ENCODE assay signal across 1 cellular context in genomic region chr5:150777685-150778084, GRCh38.
TF ChIP-seq lines count a peak whose summit lies in the region.

No MANE protein-coding gene starts in this region.

TF ChIP-seq in IMR-90, 13 proteins besides CTCF, POLR2A, EP300 and RAD21:
- TF ChIP-seq CHD1 (IDR thresholded peaks at IDR 0.05; ENCODE audit: low read depth, low read length) (no peak), CEBPB (IDR thresholded peaks at IDR 0.05; ENCODE audit: low read depth, low read length) (no peak), MXI1 (IDR thresholded peaks at IDR 0.05; ENCODE audit: borderline replicate concordance, low read depth, low read length) (no peak), SMC3 (IDR thresholded peaks at IDR 0.05; ENCODE audit: low read depth, low read length) (no peak), USF2 (IDR thresholded peaks at IDR 0.05; ENCODE audit: low read depth, low read length) (no peak), ELK1 (IDR thresholded peaks at IDR 0.05; ENCODE audit: borderline replicate concordance, low read depth, low read length) (no peak), NFE2L2 (IDR thresholded peaks at IDR 0.05; ENCODE audit: low read depth, low read length) (no peak), MAZ (IDR thresholded peaks at IDR 0.05; ENCODE audit: borderline replicate concordance, low read depth, low read length) (no peak), RCOR1 (IDR thresholded peaks at IDR 0.05; ENCODE audit: insufficient replicate concordance, low read length) (no peak)
